Comparison of ENCODE assay signal across 15 cellular contexts in the genomic region with DNA sequence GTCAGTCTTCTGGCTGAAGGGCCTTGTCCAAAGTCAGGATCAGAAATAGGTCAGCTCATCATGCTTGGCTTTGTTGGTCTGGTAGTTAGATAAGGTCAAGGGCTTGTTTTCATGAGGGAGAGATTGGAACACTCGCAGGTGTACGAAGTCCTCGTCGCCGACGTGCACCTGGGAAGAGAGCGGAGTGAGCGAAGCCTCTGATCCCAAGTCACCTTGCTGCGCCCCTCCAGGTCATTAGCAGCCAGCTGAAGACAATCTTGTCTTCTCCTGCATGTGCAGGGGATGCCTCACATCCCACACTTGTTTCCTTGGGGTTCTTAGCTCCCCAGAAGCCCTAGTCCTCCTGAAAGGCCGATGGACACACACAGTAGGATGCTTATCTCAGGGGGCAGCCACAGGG. TPM values are rescaled to one million over a fixed set of nuclear protein-coding genes. Genes with fewer than 3 reads are reported as not detected.
DNase-seq lines count a peak whose midpoint lies in the region; ATAC-seq, FAIRE-seq and TF ChIP-seq lines count a peak whose summit lies in the region.
"Had no signal": no experiment of that assay in that cellular context is flagged by ENCODE, and none has a peak within 500 bp of the region (broad histone marks: within the 10 kb centered on the region; RNA-seq: fewer than 3 reads in every experiment).

No MANE protein-coding gene starts in this region.

- ATAC-seq in esophagus mucosa, result no peak

- 97% methylated on average over 10 of the region's 10 CpGs; no CpG with 5 or more reads in 1 of the 2 experiments for WGBS in H1 (ENCODE audit: extremely low coverage in 1 of 2, insufficient coverage in 1 of 2, insufficient read length in 1 of 2, insufficient replicate concordance in 2 of 2, low coverage in 1 of 2, low lambda C conversion rate in 2 of 2, missing lambda C conversion rate in 1 of 2), 2 experiments

- H3K4me3 Mint-ChIP-seq in T-helper 2 cell treated with Interferon-gamma antibody and Interleukin-4, amounts not matched to agents 5 μg/mL and 100 μg/mL, for 36 hours, result peak overlapping the region; percentile 64
- peak overlapping the region in 3 of 4 donors; percentile 30 to 96 (median 94) for H3K4me3 Mint-ChIP-seq in IgD-negative memory B cell
- H3K4me3 Mint-ChIP-seq in neural progenitor cell, result peak overlapping the region; percentile 93

- no peak overlapping the region for H2BK120ac ChIP-seq in H1 (replicated peaks; ENCODE audit: low read depth, low read length)

- H3K36me3 Mint-ChIP-seq in T-helper 2 cell treated with Interferon-gamma antibody and Interleukin-4, amounts not matched to agents 5 μg/mL and 100 μg/mL, for 36 hours (ENCODE audit: low read depth), result peaks cover 29% of the 10 kb centered on the region
- H3K36me3 Mint-ChIP-seq in IgD-negative memory B cell (no peaks in the 10 kb centered on the region), neural progenitor cell (peaks cover 6% of the 10 kb centered on the region)

- H3K4ac ChIP-seq in H1 (replicated peaks; ENCODE audit: insufficient read length, low read depth, low read length), result no peak overlapping the region

- peaks cover 28% of the 10 kb centered on the region for H3F3A ChIP-seq in neural progenitor cell (ENCODE audit: low read depth)

- no peak overlapping the region for H2AK5ac ChIP-seq in H1 (ENCODE audit: low read depth, low read length)

- no peak overlapping the region for H2BK12ac ChIP-seq in H1 (ENCODE audit: low read depth, low read length)

- H3K9ac ChIP-seq in H1 (replicated peaks in 1 of 4; ENCODE audit: extremely low read depth in 1 of 4, low read depth in 3 of 4, low read length in 3 of 4) (no peak overlapping the region), neural progenitor cell (no peak overlapping the region)

- H3K27me3 ChIP-seq in H1 (replicated peaks in 1 of 4; ENCODE audit: control insufficient read depth in 3 of 4, extremely low read depth in 1 of 4, insufficient read depth in 3 of 4, low read length in 3 of 4), result no peaks in the 10 kb centered on the region
- H3K27me3 ChIP-seq in neural progenitor cell, result no peaks in the 10 kb centered on the region

- H2BK5ac ChIP-seq in H1 (ENCODE audit: low read depth, low read length), result no peak overlapping the region

- H3K4me3 ChIP-seq in H1 (ENCODE audit: extremely low read depth in 1 of 4, insufficient read depth in 2 of 4, low read depth in 3 of 4, low read length in 4 of 4) (no peak overlapping the region), neural progenitor cell (no peak overlapping the region)

- no peaks in the 10 kb centered on the region for H3K27me3 Mint-ChIP-seq in T-helper 2 cell treated with Interferon-gamma antibody and Interleukin-4, amounts not matched to agents 5 μg/mL and 100 μg/mL, for 36 hours (ENCODE audit: low read depth)
- peaks cover 1% of the 10 kb centered on the region for H3K27me3 Mint-ChIP-seq in IgD-negative memory B cell
- peaks cover 10% of the 10 kb centered on the region for H3K27me3 Mint-ChIP-seq in neural progenitor cell (ENCODE audit: insufficient read depth, low read depth)

- POLR2A ChIA-PET in H1 (lab: Charles Lee; ENCODE audit: partially characterized antibody), result interaction anchor here (0.6 to 5.2 kb wide), 10 partner anchors 9 to 55 kb away, joined by 3 to 28 read pairs (median 4); no protein-coding TSS in a partner anchor

- H3K9me3 ChIP-seq in H1 (ENCODE audit: insufficient read depth in 2 of 2, low read depth in 1 of 2, low read length in 1 of 2), result no peaks in the 10 kb centered on the region
- H3K9me3 ChIP-seq in neural progenitor cell (ENCODE audit: low read depth), result no peaks in the 10 kb centered on the region

- FAIRE-seq in H1 (lab: Jason Lieb, UNC), result no peak
- FAIRE-seq: A204.1 had no signal

- no peak for TF ChIP-seq POLR2A in H1 (IDR thresholded peaks at IDR 0.05; ENCODE audit: control extremely low read depth in 1 of 2, low read depth in 2 of 2, low read length in 2 of 2)

- no peak overlapping the region for H3K14ac ChIP-seq in H1 (ENCODE audit: insufficient read length)

- no peaks in the 10 kb centered on the region; the same call in 1 of the 2 replicates for H3K79me1 ChIP-seq in H1 (ENCODE audit: low read depth, low read length)

- H4K20me1 ChIP-seq in H1 (replicated peaks in 1 of 2; ENCODE audit: control insufficient read depth in 1 of 2, insufficient read depth in 2 of 2, low read length in 2 of 2), result peaks cover 0 to 6% of the 10 kb centered on the region in 2 experiments
- no peaks in the 10 kb centered on the region for H4K20me1 ChIP-seq in neural progenitor cell (ENCODE audit: low read depth)

- no peak overlapping the region for H4K91ac ChIP-seq in H1 (replicated peaks; ENCODE audit: insufficient read length, low read length)

- H4K8ac ChIP-seq in H1 (ENCODE audit: extremely low read depth, insufficient read depth, low read length), result no peak overlapping the region

- TF ChIP-seq CTCF in H1 (IDR thresholded peaks at IDR 0.05; ENCODE audit: control extremely low read depth in 1 of 3, insufficient read depth in 1 of 3, low read depth in 1 of 3, low read length in 3 of 3) (no peak), neural progenitor cell (IDR thresholded peaks at IDR 0.05) (no peak)

- peaks cover 0 to 19% of the 10 kb centered on the region in 2 experiments; a peak in 1 of 4 replicates for H3K79me2 ChIP-seq in H1 (ENCODE audit: control insufficient read depth in 1 of 2, insufficient read depth in 2 of 2, low read length in 2 of 2)
- peaks cover 13% of the 10 kb centered on the region for H3K79me2 ChIP-seq in neural progenitor cell (ENCODE audit: low read depth)

- H2BK15ac ChIP-seq in H1 (ENCODE audit: low read length), result no peak overlapping the region

- H3K9me3 Mint-ChIP-seq in T-helper 2 cell treated with Interferon-gamma antibody and Interleukin-4, amounts not matched to agents 5 μg/mL and 100 μg/mL, for 36 hours, result no peaks in the 10 kb centered on the region
- no peaks in the 10 kb centered on the region for H3K9me3 Mint-ChIP-seq in IgD-negative memory B cell
- H3K9me3 Mint-ChIP-seq in neural progenitor cell, result no peaks in the 10 kb centered on the region

- no peak overlapping the region for H2AFZ ChIP-seq in H1 (ENCODE audit: low read length)
- H2AFZ ChIP-seq in neural progenitor cell (replicated peaks), result no peak overlapping the region

- peaks cover 32% of the 10 kb centered on the region for H3K4me1 Mint-ChIP-seq in T-helper 2 cell treated with Interferon-gamma antibody and Interleukin-4, amounts not matched to agents 5 μg/mL and 100 μg/mL, for 36 hours (ENCODE audit: low read depth)
- H3K4me1 Mint-ChIP-seq in IgD-negative memory B cell (peaks cover 6 to 31% (median 15%) of the 10 kb centered on the region in 3 donors), neural progenitor cell (peaks cover 28% of the 10 kb centered on the region)

- H2BK20ac ChIP-seq in H1 (ENCODE audit: low read length), result peak overlapping the region; percentile 48; the same call in 1 of the 2 replicates

- no peak for TF ChIP-seq EP300 in H1 (IDR thresholded peaks at IDR 0.05; ENCODE audit: borderline replicate concordance in 1 of 2, low read depth in 2 of 2, low read length in 2 of 2)

- H3K4me2 ChIP-seq in H1 (ENCODE audit: insufficient read depth in 1 of 2, low read depth in 2 of 2, low read length in 2 of 2) (no peak overlapping the region), neural progenitor cell (no peak overlapping the region)

- CTCF ChIA-PET in H1 (lab: Charles Lee; ENCODE audit: partially characterized antibody), result interaction anchor here (0.6 to 1.6 kb wide), 3 partner anchors 15 to 729 kb away, joined by 3 to 4 read pairs (median 3); no protein-coding TSS in a partner anchor

- H3K23me2 ChIP-seq in H1 (ENCODE audit: low read depth, low read length), result peaks cover 4% of the 10 kb centered on the region; the same call in 1 of the 2 replicates

- peaks cover 0 to 15% (median 10%) of the 10 kb centered on the region in 4 experiments; a peak in 6 of 7 replicates for H3K4me1 ChIP-seq in H1 (replicated peaks in 1 of 4; ENCODE audit: control insufficient read depth in 3 of 4, insufficient read depth in 4 of 4, low read length in 3 of 4)
- H3K4me1 ChIP-seq in neural progenitor cell, result peaks cover 10% of the 10 kb centered on the region

- no peak overlapping the region for H3K56ac ChIP-seq in H1 (replicated peaks; ENCODE audit: insufficient read length, low read depth, low read length)

- H3K36me3 ChIP-seq in H1 (ENCODE audit: control insufficient read depth in 2 of 4, insufficient read depth in 4 of 4, low read length in 3 of 4) (peaks cover 8 to 17% (median 10%) of the 10 kb centered on the region in 4 experiments; a peak in 6 of 8 replicates), neural progenitor cell (no peaks in the 10 kb centered on the region)

- H3K27ac Mint-ChIP-seq in T-helper 2 cell treated with Interferon-gamma antibody and Interleukin-4, amounts not matched to agents 5 μg/mL and 100 μg/mL, for 36 hours, result peak overlapping the region; percentile 59
- H3K27ac Mint-ChIP-seq in IgD-negative memory B cell (peak overlapping the region in 1 of 3 donors; percentile 52), neural progenitor cell (no peak overlapping the region)

- DNase-seq in T-helper 2 cell treated with Interferon-gamma antibody and Interleukin-4, amounts not matched to agents 5 μg/mL and 100 μg/mL, for 36 hours (ENCODE audit: low spot score), result no peak
- DNase-seq in T-helper 2 cell (no peak), H1 (ENCODE audit: low read depth in 1 of 2, low spot score in 2 of 2) (no peak), neural progenitor cell (ENCODE audit: low spot score) (no peak), A172 (ENCODE audit: low spot score) (no peak), EL (no peak)
- DNase-seq: activated CD4-positive, alpha-beta T cell treated with anti-CD3 and anti-CD28 coated beads for 4 hours; activated naive CD4-positive, alpha-beta T cell treated with anti-CD3 and anti-CD28 coated beads, Interleukin-2, amount 50 U/mL, for 16 hours; foreskin fibroblast; islet precursor cell; NCI-H1930; NCI-H774 had no signal

- H3K27ac ChIP-seq in H1 (ENCODE audit: low read depth, low read length), result no peak overlapping the region
- H3K27ac ChIP-seq in neural progenitor cell, result no peak overlapping the region

- H3K18ac ChIP-seq in H1 (ENCODE audit: extremely low read depth, low read length), result no peak overlapping the region

- H4K5ac ChIP-seq in H1 (ENCODE audit: insufficient read length, low read depth, low read length), result no peak overlapping the region

- TF ChIP-seq RAD21 in H1 (IDR thresholded peaks at IDR 0.05 in 1 of 2, conservative IDR thresholded peaks at IDR 0.05 in 1 of 2; ENCODE audit: low read depth in 2 of 2, low read length in 2 of 2), result no peak

- no peak overlapping the region for H3K23ac ChIP-seq in H1 (ENCODE audit: insufficient read length)

RNA-seq across cellular contexts. Expression of a gene that starts 1.9 kb away (rescaled TPM):
- 66.2 TPM for polyA plus RNA-seq in IgD-negative memory B cell
- total RNA-seq in H1 (2021; fragmentation: NEBNext Ultra II Directional; extraction: Animal tissue kit (Norgen Biotek cat#: 25700)), result 53.8 and 54.5 TPM in 2 replicates
- 63.1 and 64.1 TPM in 2 replicates for polyA plus RNA-seq in H1 (2011; rRNA removed)
- 51.1 TPM for polyA plus RNA-seq in H1 (2011; cell fraction: cytosol; rRNA removed)
- polyA plus RNA-seq in H1 (2011; cell fraction: nucleus; rRNA removed), result 43.7 TPM
- polyA plus RNA-seq in H1 (2012, experiment 1 of 2), result 74.6 to 90.9 TPM (median 78.1 TPM) in 4 replicates
- polyA plus RNA-seq in H1 (2012, experiment 2 of 2), result 68.8 TPM
- 121 TPM for polyA plus RNA-seq in H1 (2013, experiment 1 of 2)
- polyA plus RNA-seq in H1 (2013, experiment 2 of 2), result 128 TPM
- 31.5 and 33.0 TPM in 2 replicates for polyA minus RNA-seq in H1 (2011; rRNA and poly(A)+ RNA removed)
- polyA minus RNA-seq in H1 (2011; cell fraction: cytosol; rRNA and poly(A)+ RNA removed), result 17.4 TPM
- polyA minus RNA-seq in H1 (2011; cell fraction: nucleus; rRNA and poly(A)+ RNA removed), result 15.0 TPM
- 7.1 and 8.5 TPM in 2 replicates for total RNA-seq in neural progenitor cell (ENCODE audit: low replicate concordance)
- total RNA-seq in esophagus mucosa, result 2,371 TPM
- 106 and 145 TPM in 2 replicates for total RNA-seq in A172 (2014; rRNA removed; shearing (Covaris generic))

RNA-seq across cellular contexts. Expression of a gene that starts 15.2 kb away (rescaled TPM):
- 18.2 TPM for polyA plus RNA-seq in IgD-negative memory B cell
- total RNA-seq in H1 (2021; fragmentation: NEBNext Ultra II Directional; extraction: Animal tissue kit (Norgen Biotek cat#: 25700)), result 54.3 and 55.2 TPM in 2 replicates
- polyA plus RNA-seq in H1 (2011; rRNA removed), result 11.6 and 22.8 TPM in 2 replicates
- 30.9 TPM for polyA plus RNA-seq in H1 (2011; cell fraction: cytosol; rRNA removed)
- polyA plus RNA-seq in H1 (2011; cell fraction: nucleus; rRNA removed), result 73.1 TPM
- 44.1 to 55.7 TPM (median 49.9 TPM) in 4 replicates for polyA plus RNA-seq in H1 (2012, experiment 1 of 2)
- polyA plus RNA-seq in H1 (2012, experiment 2 of 2), result 36.7 TPM
- 34.0 TPM for polyA plus RNA-seq in H1 (2013, experiment 1 of 2)
- 32.3 TPM for polyA plus RNA-seq in H1 (2013, experiment 2 of 2)
- polyA minus RNA-seq in H1 (2011; rRNA and poly(A)+ RNA removed), result 23.5 and 28.3 TPM in 2 replicates
- 18.1 TPM for polyA minus RNA-seq in H1 (2011; cell fraction: cytosol; rRNA and poly(A)+ RNA removed)
- polyA minus RNA-seq in H1 (2011; cell fraction: nucleus; rRNA and poly(A)+ RNA removed), result 53.8 TPM
- 18.4 and 32.5 TPM in 2 replicates for total RNA-seq in neural progenitor cell (ENCODE audit: low replicate concordance)
- total RNA-seq in esophagus mucosa, result 30.8 TPM
- total RNA-seq in A172 (2014; rRNA removed; shearing (Covaris generic)), result 63.7 and 77.7 TPM in 2 replicates

RNA-seq across cellular contexts. Expression of a gene that starts 55.2 kb away (rescaled TPM):
- 35.5 TPM for polyA plus RNA-seq in IgD-negative memory B cell
- 112 and 116 TPM in 2 replicates for total RNA-seq in H1 (2021; fragmentation: NEBNext Ultra II Directional; extraction: Animal tissue kit (Norgen Biotek cat#: 25700))
- polyA plus RNA-seq in H1 (2011; rRNA removed), result 78.0 and 98.0 TPM in 2 replicates
- 101 TPM for polyA plus RNA-seq in H1 (2011; cell fraction: cytosol; rRNA removed)
- 89.3 TPM for polyA plus RNA-seq in H1 (2011; cell fraction: nucleus; rRNA removed)
- polyA plus RNA-seq in H1 (2012, experiment 1 of 2), result 67.6 to 101 TPM (median 96.1 TPM) in 4 replicates
- 57.4 TPM for polyA plus RNA-seq in H1 (2012, experiment 2 of 2)
- 51.4 TPM for polyA plus RNA-seq in H1 (2013, experiment 1 of 2)
- polyA plus RNA-seq in H1 (2013, experiment 2 of 2), result 46.9 TPM
- polyA minus RNA-seq in H1 (2011; rRNA and poly(A)+ RNA removed), result 109 and 120 TPM in 2 replicates
- polyA minus RNA-seq in H1 (2011; cell fraction: cytosol; rRNA and poly(A)+ RNA removed), result 67.0 TPM
- 33.6 TPM for polyA minus RNA-seq in H1 (2011; cell fraction: nucleus; rRNA and poly(A)+ RNA removed)
- 43.3 and 54.0 TPM in 2 replicates for total RNA-seq in neural progenitor cell (ENCODE audit: low replicate concordance)
- 134 TPM for total RNA-seq in esophagus mucosa
- 313 and 330 TPM in 2 replicates for total RNA-seq in A172 (2014; rRNA removed; shearing (Covaris generic))

Comparison
In these comparisons a context has a peak if more than half of its experiments do, and no peak if none do; other contexts are left out.
1. RNA of a gene that starts 1.9 kb away (total RNA-seq): 2,371 TPM in esophagus mucosa (single experiment); 106 to 145 TPM in A172, 53.8 to 54.5 TPM in H1 and 7.1 to 8.5 TPM in neural progenitor cell; every median in the first group is over 10 times any median in the second.
2. Peak in every context shown above with its lines, with median percentiles within 50 percentile points of each other: H3K4me3 Mint-ChIP-seq.